In the genomic region with DNA sequence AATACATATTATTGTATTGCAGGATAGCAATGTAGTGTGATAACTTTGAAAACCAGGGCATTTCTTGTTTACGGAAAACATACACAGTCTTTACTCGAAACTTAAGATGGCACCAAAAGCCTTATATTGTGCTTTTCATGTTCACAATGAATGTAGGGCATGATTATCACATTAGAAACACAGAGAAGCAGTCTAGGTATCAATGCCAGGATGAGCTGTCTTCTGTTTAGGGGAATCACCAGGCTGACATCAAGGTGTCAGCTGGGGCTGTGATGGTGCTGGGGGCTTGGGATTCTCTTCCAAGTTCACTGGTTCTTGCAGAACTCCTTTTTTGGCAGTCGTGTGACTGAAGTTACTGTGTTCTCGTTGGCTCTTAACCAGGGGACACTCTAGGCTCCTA, we compare ENCODE assay signal across 1 cellular context.
TF ChIP-seq lines count a peak whose summit lies in the region.

No MANE protein-coding gene starts in this region.

TF ChIP-seq in IMR-90, 13 proteins besides CTCF, POLR2A, EP300 and RAD21 (continued from another document):
- TF ChIP-seq, protein P1, sequence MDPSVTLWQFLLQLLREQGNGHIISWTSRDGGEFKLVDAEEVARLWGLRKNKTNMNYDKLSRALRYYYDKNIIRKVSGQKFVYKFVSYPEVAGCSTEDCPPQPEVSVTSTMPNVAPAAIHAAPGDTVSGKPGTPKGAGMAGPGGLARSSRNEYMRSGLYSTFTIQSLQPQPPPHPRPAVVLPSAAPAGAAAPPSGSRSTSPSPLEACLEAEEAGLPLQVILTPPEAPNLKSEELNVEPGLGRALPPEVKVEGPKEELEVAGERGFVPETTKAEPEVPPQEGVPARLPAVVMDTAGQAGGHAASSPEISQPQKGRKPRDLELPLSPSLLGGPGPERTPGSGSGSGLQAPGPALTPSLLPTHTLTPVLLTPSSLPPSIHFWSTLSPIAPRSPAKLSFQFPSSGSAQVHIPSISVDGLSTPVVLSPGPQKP (IDR thresholded peaks at IDR 0.05; ENCODE audit: borderline replicate concordance, low read depth, low read length), result no peak
